Comparison of ENCODE assay signal across 6 cellular contexts in the genomic region with DNA sequence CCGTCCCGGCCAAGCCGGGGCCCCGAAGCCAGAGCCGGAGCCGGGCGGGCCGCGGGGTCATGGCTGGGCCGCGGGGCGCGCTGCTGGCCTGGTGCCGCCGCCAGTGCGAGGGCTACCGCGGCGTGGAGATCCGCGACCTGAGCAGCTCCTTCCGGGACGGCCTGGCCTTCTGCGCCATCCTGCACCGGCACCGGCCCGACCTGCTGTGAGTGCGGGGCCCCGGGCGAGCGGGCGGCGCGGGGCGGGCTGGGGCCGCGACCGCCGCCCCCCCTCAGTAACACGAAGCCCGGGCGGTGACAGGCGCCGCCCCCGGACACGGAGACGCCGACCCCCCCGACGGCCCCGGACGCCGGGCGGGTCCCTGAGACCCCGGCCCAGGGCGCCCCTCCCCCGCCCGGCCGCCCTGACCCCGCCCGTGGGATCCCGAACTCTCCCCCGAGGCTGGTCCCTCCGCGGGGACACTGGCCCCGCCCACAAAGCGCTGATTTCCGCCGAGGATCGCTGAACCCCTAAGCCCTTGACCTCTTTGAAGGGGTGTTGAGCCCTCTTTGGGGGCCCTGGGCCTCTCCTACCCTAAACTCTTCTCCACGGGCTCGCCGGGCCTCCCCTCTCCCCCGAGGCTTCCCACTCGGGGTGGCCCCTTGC. TPM values are rescaled to one million over a fixed set of nuclear protein-coding genes. Genes with fewer than 3 reads are reported as not detected.
DNase-seq lines count a peak whose midpoint lies in the region; ATAC-seq, FAIRE-seq and TF ChIP-seq lines count a peak whose summit lies in the region.

No MANE protein-coding gene starts in this region.

- no peak for TF ChIP-seq EP300 in GM12878 (IDR thresholded peaks at IDR 0.05; ENCODE audit: borderline replicate concordance in 1 of 2, control insufficient read depth in 1 of 2, low read depth in 2 of 2, low read length in 2 of 2)

- peak overlapping the region; percentile 75 for H3K9ac ChIP-seq in IMR-90 (ENCODE audit: low read depth, low read length)
- H3K9ac ChIP-seq in GM12878 (ENCODE audit: control insufficient read depth, insufficient read depth, low read length): peak overlapping the region; percentile 63

- CTCF ChIA-PET in IMR-90 (lab: Yijun Ruan, JAX): interaction anchor here (1.1 to 1.2 kb wide), 2 partner anchors 25 to 88 kb away, joined by 4 to 6 read pairs; no protein-coding TSS in a partner anchor
- CTCF ChIA-PET in GM12878 (lab: Yijun Ruan, JAX): interaction anchor here (0.8 to 2.3 kb wide), 8 partner anchors 8 to 272 kb away, joined by 3 to 19 read pairs (median 6); partner anchors contain the start of genes C22orf23 and POLR2F

- H3K14ac ChIP-seq in IMR-90 (replicated peaks; ENCODE audit: low read depth, low read length): peak overlapping the region; percentile 86

- no peak overlapping the region for H3K56ac ChIP-seq in IMR-90 (ENCODE audit: extremely low read depth, insufficient read depth, low read length)

- intact Hi-C loops in IMR-90 (cut with micrococcal nuclease) (no loop called here), GM12878 (cut with micrococcal nuclease; ENCODE audit: unreplicated experiment) (loop anchor here (2.0 to 5.0 kb wide), 2 partner anchors 28 to 61 kb away; no protein-coding TSS in a partner anchor)

- 1% methylated on average over 30 of the region's 75 CpGs; no CpG with 5 or more reads in 1 of the 2 experiments for WGBS in IMR-90 (ENCODE audit: extremely low coverage in 2 of 2, insufficient read length in 1 of 2), 2 experiments
- WGBS in GM12878 (ENCODE audit: insufficient coverage, insufficient replicate concordance, low lambda C conversion rate, missing lambda C conversion rate): 3% methylated on average over 43 of the region's 75 CpGs

- BruUV-seq in IMR-90 (replicated peaks; lab: Mats Ljungman, UMichigan) (no TSS peak), GM12878 (replicated peaks; lab: Mats Ljungman, UMichigan) (no TSS peak)

- peaks cover 2% of the 10 kb centered on the region; the same call in 1 of the 2 replicates for H3K79me2 ChIP-seq in GM12878 (ENCODE audit: control insufficient read depth, insufficient read depth, low read length)

- H4K5ac ChIP-seq in IMR-90 (ENCODE audit: low read depth, low read length): peak overlapping the region; percentile 52

- no peak overlapping the region for H2BK120ac ChIP-seq in IMR-90 (ENCODE audit: low read depth, low read length)

- peak overlapping the region; percentile 86 for H2AK5ac ChIP-seq in IMR-90 (ENCODE audit: low read depth, low read length)

- in situ Hi-C loops in IMR-90 (cut with MboI; ENCODE audit: low sequenced_read_pairs) (no loop called here), GM12878 (cut with MboI) (no loop called here)

- TF ChIP-seq CTCF in IMR-90 (conservative IDR thresholded peaks at IDR 0.05; ENCODE audit: low read depth, low read length) (no peak), GM12878 (IDR thresholded peaks at IDR 0.05 in 2 of 3, conservative IDR thresholded peaks at IDR 0.05 in 1 of 3; ENCODE audit: control insufficient read depth in 2 of 3, extremely low read depth in 1 of 3, insufficient read depth in 1 of 3, low read depth in 3 of 3, low read length in 3 of 3) (no peak)

- POLR2A ChIA-PET in IMR-90 (lab: Charles Lee; ENCODE audit: unreplicated experiment): interaction anchor here (0.6 to 0.7 kb wide), 2 partner anchors 48 to 84 kb away, joined by 3 to 14 read pairs; no protein-coding TSS in a partner anchor
- POLR2A ChIA-PET in GM12878 (lab: Charles Lee): interaction anchor here (0.6 to 2.8 kb wide), 6 partner anchors 10 to 1569 kb away, joined by 3 to 16 read pairs (median 4); partner anchors contain the start of genes EIF3L, LGALS1 and TST

- H3K9me3 Mint-ChIP-seq in natural killer cell treated with Interleukin-12 subunit alpha and Interleukin-12 subunit beta and Interleukin-15 and Interleukin-18, amount 100 ng/mL, for 72 hours: no peaks in the 10 kb centered on the region

- H2BK5ac ChIP-seq in IMR-90 (ENCODE audit: low read depth, low read length, poor library complexity, severe bottlenecking): peak overlapping the region; percentile 94

- peak overlapping the region; percentile 82 for H3K4ac ChIP-seq in IMR-90 (ENCODE audit: low read depth, low read length)

- H3K36me3 ChIP-seq in IMR-90 (ENCODE audit: control insufficient read depth, insufficient read depth, low read length) (no peaks in the 10 kb centered on the region), GM12878 (ENCODE audit: control insufficient read depth in 2 of 2, insufficient read depth in 2 of 2, low read length in 1 of 2) (no peaks in the 10 kb centered on the region)

- H3K27ac ChIP-seq in IMR-90 (ENCODE audit: insufficient read depth, low read length) (peak overlapping the region; percentile 80), GM12878 (ENCODE audit: control insufficient read depth, insufficient read depth) (peak overlapping the region; percentile 59; the same call in 1 of the 2 replicates)

- H3K4me1 ChIP-seq in IMR-90 (ENCODE audit: control insufficient read depth, insufficient read depth, low read length) (peaks cover 24% of the 10 kb centered on the region), GM12878 (ENCODE audit: control insufficient read depth, insufficient read depth, low read length) (no peaks in the 10 kb centered on the region)

- no peaks in the 10 kb centered on the region for H3K27me3 ChIP-seq in IMR-90 (ENCODE audit: control insufficient read depth, insufficient read depth, low read length)
- no peaks in the 10 kb centered on the region for H3K27me3 ChIP-seq in GM12878 (replicated peaks in 1 of 2; ENCODE audit: control insufficient read depth in 2 of 2, insufficient read depth in 2 of 2, low read length in 1 of 2)

- H3K27me3 Mint-ChIP-seq in natural killer cell treated with Interleukin-12 subunit alpha and Interleukin-12 subunit beta and Interleukin-15 and Interleukin-18, amount 100 ng/mL, for 72 hours: no peaks in the 10 kb centered on the region

- no peak overlapping the region for H3K18ac ChIP-seq in IMR-90 (ENCODE audit: low read depth, low read length)

- TF ChIP-seq POLR2A in IMR-90 (IDR thresholded peaks at IDR 0.05; ENCODE audit: low read depth, low read length): no peak; the same call in 1 of the 2 replicates
- TF ChIP-seq POLR2A in GM12878 (IDR thresholded peaks at IDR 0.05; ENCODE audit: low read depth, low read length): peak; percentile 66

- peak overlapping the region; percentile 13 to 59 for H3K27ac Mint-ChIP-seq in natural killer cell treated with Interleukin-12 subunit alpha and Interleukin-12 subunit beta and Interleukin-15 and Interleukin-18, amount 100 ng/mL, for 72 hours

- H2AK9ac ChIP-seq in IMR-90 (replicated peaks; ENCODE audit: low read depth, low read length, poor library complexity): peak overlapping the region; percentile 97

- dilution Hi-C loops in IMR-90 (cut with HindIII; ENCODE audit: low sequenced_read_pairs, unreplicated experiment): no loop called here

- peak overlapping the region; percentile 80 for H3K4me3 Mint-ChIP-seq in natural killer cell treated with Interleukin-12 subunit alpha and Interleukin-12 subunit beta and Interleukin-15 and Interleukin-18, amount 100 ng/mL, for 72 hours

- H3K4me1 Mint-ChIP-seq in natural killer cell treated with Interleukin-12 subunit alpha and Interleukin-12 subunit beta and Interleukin-15 and Interleukin-18, amount 100 ng/mL, for 72 hours (ENCODE audit: low read depth in 2 of 2): peaks cover 24 to 25% of the 10 kb centered on the region in 2 donors

- H2BK20ac ChIP-seq in IMR-90 (ENCODE audit: low read depth, low read length): no peak overlapping the region

- peak overlapping the region; percentile 95 for H2AFZ ChIP-seq in IMR-90 (replicated peaks; ENCODE audit: low read length, poor library complexity)
- H2AFZ ChIP-seq in GM12878 (ENCODE audit: control insufficient read depth, low read depth, low read length): peak overlapping the region; percentile 74

- H3K79me1 ChIP-seq in IMR-90 (ENCODE audit: low read depth in 1 of 2, low read length in 2 of 2): peaks cover 18 to 44% of the 10 kb centered on the region in 2 experiments

- SMC1A ChIA-PET in GM12878 (lab: Charles Lee; ENCODE audit: uncharacterized antibody, unreplicated experiment): interaction anchor here (0.8 to 1.9 kb wide), 3 partner anchors 9 to 59 kb away, joined by 3 to 11 read pairs (median 3); no protein-coding TSS in a partner anchor

- FAIRE-seq in GM12878 (lab: Jason Lieb, UNC) (peak; percentile 62), RCC 7860 (lab: Jason Lieb, UNC) (no peak)

- H2BK15ac ChIP-seq in IMR-90 (ENCODE audit: low read depth, low read length): no peak overlapping the region; the same call in 2 of the 3 replicates

- TF ChIP-seq RAD21 in IMR-90 (IDR thresholded peaks at IDR 0.05; ENCODE audit: low read length): no peak
- no peak for TF ChIP-seq RAD21 in GM12878 (IDR thresholded peaks at IDR 0.05; ENCODE audit: insufficient read depth, low read depth, low read length)

- peak overlapping the region in 1 of 2 experiments; percentile 81; a peak in 1 of 4 replicates for H4K8ac ChIP-seq in IMR-90 (ENCODE audit: low read depth in 2 of 2, low read length in 2 of 2)

- RAD21 ChIA-PET in GM12878 (lab: Charles Lee; ENCODE audit: unreplicated experiment): interaction anchor here (0.8 to 1.6 kb wide), 3 partner anchors 10 to 263 kb away, joined by 3 to 9 read pairs (median 5); no protein-coding TSS in a partner anchor

- peak overlapping the region; percentile 85 for H3K4me2 ChIP-seq in IMR-90 (ENCODE audit: low read depth, low read length)
- H3K4me2 ChIP-seq in GM12878 (ENCODE audit: control insufficient read depth, insufficient read depth): peak overlapping the region; percentile 94

- no peaks in the 10 kb centered on the region for H3K36me3 Mint-ChIP-seq in natural killer cell treated with Interleukin-12 subunit alpha and Interleukin-12 subunit beta and Interleukin-15 and Interleukin-18, amount 100 ng/mL, for 72 hours

- H3K23ac ChIP-seq in IMR-90 (ENCODE audit: low read depth, low read length): peak overlapping the region; percentile 39; the same call in 1 of the 2 replicates

- ATAC-seq in GM18868 (IDR thresholded peaks at IDR 0.05; ENCODE audit: unreplicated experiment): peak; percentile 21
- ATAC-seq in IMR-90 (ENCODE audit: low read depth): peak; percentile 16
- peak; percentile 53 for ATAC-seq in GM12878
- peak; percentile 46 for ATAC-seq in natural killer cell treated with Interleukin-12 subunit alpha and Interleukin-12 subunit beta and Interleukin-15 and Interleukin-18, amount 100 ng/mL, for 72 hours

- DNase-seq in IMR-90 (no peak), GM12878 (ENCODE audit: low read depth, low spot score) (no peak), RCC 7860 (ENCODE audit: low spot score) (no peak), NCI-H2107 (lab: John Stamatoyannopoulos, UW) (no peak)
- no peak for DNase-seq in natural killer cell treated with Interleukin-12 subunit alpha and Interleukin-12 subunit beta and Interleukin-15 and Interleukin-18, amount 100 ng/mL, for 72 hours (ENCODE audit: low spot score)

- H3K9me3 ChIP-seq in IMR-90 (ENCODE audit: control insufficient read depth, insufficient read depth, low read length): no peaks in the 10 kb centered on the region
- no peaks in the 10 kb centered on the region for H3K9me3 ChIP-seq in GM12878 (replicated peaks; ENCODE audit: control insufficient read depth, insufficient read depth, low read length)

- H4K20me1 ChIP-seq in IMR-90 (ENCODE audit: insufficient read depth, low read length) (peaks cover 35% of the 10 kb centered on the region), GM12878 (ENCODE audit: control insufficient read depth, insufficient read depth) (no peaks in the 10 kb centered on the region)

- peak overlapping the region; percentile 69 for H4K91ac ChIP-seq in IMR-90 (ENCODE audit: insufficient read depth, low read depth, low read length)

- H3K9me1 ChIP-seq in IMR-90 (ENCODE audit: insufficient read depth, low read length): peaks cover 30% of the 10 kb centered on the region

- H3K4me3 ChIP-seq in IMR-90 (ENCODE audit: insufficient read depth, low read depth, low read length): peak overlapping the region; percentile 97
- H3K4me3 ChIP-seq in GM12878: peak overlapping the region; percentile 85

RNA-seq across cellular contexts. Expression of gene MICALL1, which starts 0.4 kb away (rescaled TPM):
- total RNA-seq in IMR-90 (2012; rRNA removed): 12.2 and 12.4 TPM in 2 replicates
- polyA plus RNA-seq in IMR-90 (2012; rRNA removed): 22.3 and 25.3 TPM in 2 replicates
- polyA plus RNA-seq in IMR-90 (2012; cell fraction: cytosol; rRNA removed): 13.7 and 21.3 TPM in 2 replicates
- 20.4 and 54.3 TPM in 2 replicates for polyA plus RNA-seq in IMR-90 (2012; cell fraction: nucleus; rRNA removed; ENCODE audit: low replicate concordance)
- 17.2 and 20.1 TPM in 2 replicates for total RNA-seq in GM12878 (2013; cell fraction: nucleolus; rRNA removed)
- total RNA-seq in GM12878 (2014; rRNA removed): 11.6 and 15.0 TPM in 2 replicates
- total RNA-seq in GM12878 (2014; rRNA removed; fragmentation: Illumina TruSeq; extraction: Trizol): 8.6 and 8.8 TPM in 2 replicates
- total RNA-seq in GM12878 (2021): 26.0 and 30.7 TPM in 2 replicates
- 4.6 TPM for polyA plus RNA-seq in GM12878 (2011; ENCODE audit: low read depth)
- polyA plus RNA-seq in GM12878 (2011; rRNA removed): 3.4 and 6.3 TPM in 2 replicates
- polyA plus RNA-seq in GM12878 (2011; cell fraction: cytosol; rRNA removed): 9.6 and 12.2 TPM in 2 replicates
- polyA plus RNA-seq in GM12878 (2011; cell fraction: nucleus; rRNA removed): 12.7 and 20.2 TPM in 2 replicates
- polyA plus RNA-seq in GM12878 (2012): 6.8 and 9.8 TPM in 2 replicates
- 7.7 and 12.5 TPM in 2 replicates for polyA plus RNA-seq in GM12878 (2014; fragmentation: Illumina TruSeq; extraction: Trizol)
- 1 to 10 TPM in 1 of 2 experiments, under 1 TPM in 1; 0.72 to 2.0 TPM for polyA plus RNA-seq in GM12878 (2014; fragmentation: Nextera tagmentation; extraction: Ambion mirVana)
- polyA plus RNA-seq in GM12878 (2014; rRNA removed): 12.2 and 15.8 TPM in 2 replicates
- polyA plus RNA-seq in GM12878 (2016; fragmentation: Nextera tagmentation; extraction: Ambion mirVana): 1 to 10 TPM; 2.5 to 6.9 TPM
- polyA minus RNA-seq in GM12878 (2011; rRNA and poly(A)+ RNA removed): 8.4 and 21.8 TPM in 2 replicates
- 11.4 and 12.1 TPM in 2 replicates for polyA minus RNA-seq in GM12878 (2011; cell fraction: cytosol; rRNA and poly(A)+ RNA removed)
- 5.7 and 12.5 TPM in 2 replicates for polyA minus RNA-seq in GM12878 (2011; cell fraction: nucleus; rRNA and poly(A)+ RNA removed)
- total RNA-seq in natural killer cell treated with Interleukin-12 subunit alpha and Interleukin-12 subunit beta and Interleukin-15 and Interleukin-18, amount 100 ng/mL, for 72 hours: 10 to 100 TPM; 21.3 to 24.5 TPM

RNA-seq across cellular contexts. Expression of gene C22orf23, which starts 46.9 kb away (rescaled TPM):
- 0.28 and 0.54 TPM in 2 replicates for total RNA-seq in IMR-90 (2012; rRNA removed)
- polyA plus RNA-seq in IMR-90 (2012; rRNA removed): 0.39 and 0.50 TPM in 2 replicates
- 0.31 and 0.54 TPM in 2 replicates for polyA plus RNA-seq in IMR-90 (2012; cell fraction: cytosol; rRNA removed)
- polyA plus RNA-seq in IMR-90 (2012; cell fraction: nucleus; rRNA removed; ENCODE audit: low replicate concordance): 1.0 TPM in 2 replicates
- not detected in 2 replicates for total RNA-seq in GM12878 (2013; cell fraction: nucleolus; rRNA removed)
- 0.11 TPM in 1 of 2 replicates, not detected in the other for total RNA-seq in GM12878 (2014; rRNA removed)
- total RNA-seq in GM12878 (2014; rRNA removed; fragmentation: Illumina TruSeq; extraction: Trizol): 0.14 TPM in 1 of 2 replicates, not detected in the other
- not detected in 2 replicates for total RNA-seq in GM12878 (2021)
- polyA plus RNA-seq in GM12878 (2011; ENCODE audit: low read depth): not detected
- 0.10 and 0.17 TPM in 2 replicates for polyA plus RNA-seq in GM12878 (2011; rRNA removed)
- 0.06 and 0.10 TPM in 2 replicates for polyA plus RNA-seq in GM12878 (2011; cell fraction: cytosol; rRNA removed)
- polyA plus RNA-seq in GM12878 (2011; cell fraction: nucleus; rRNA removed): 0.07 and 0.21 TPM in 2 replicates
- polyA plus RNA-seq in GM12878 (2012): 0.18 and 0.24 TPM in 2 replicates
- 0.04 TPM in 1 of 2 replicates, not detected in the other for polyA plus RNA-seq in GM12878 (2014; fragmentation: Illumina TruSeq; extraction: Trizol)
- not detected for polyA plus RNA-seq in GM12878 (2014; fragmentation: Nextera tagmentation; extraction: Ambion mirVana)
- 0.11 TPM in 1 of 2 replicates, not detected in the other for polyA plus RNA-seq in GM12878 (2014; rRNA removed)
- polyA plus RNA-seq in GM12878 (2016; fragmentation: Nextera tagmentation; extraction: Ambion mirVana): under 1 TPM; 0.11 to 0.38 TPM
- polyA minus RNA-seq in GM12878 (2011; rRNA and poly(A)+ RNA removed): not detected in 2 replicates
- polyA minus RNA-seq in GM12878 (2011; cell fraction: cytosol; rRNA and poly(A)+ RNA removed): not detected in 2 replicates
- 0.24 TPM in 1 of 2 replicates, not detected in the other for polyA minus RNA-seq in GM12878 (2011; cell fraction: nucleus; rRNA and poly(A)+ RNA removed)
- under 1 TPM in 1 of 2 donors, not detected in 1; 0.33 TPM for total RNA-seq in natural killer cell treated with Interleukin-12 subunit alpha and Interleukin-12 subunit beta and Interleukin-15 and Interleukin-18, amount 100 ng/mL, for 72 hours

RNA-seq across cellular contexts. Expression of gene POLR2F, which starts 47.0 kb away (rescaled TPM):
- total RNA-seq in IMR-90 (2012; rRNA removed) (26.0 and 68.6 TPM in 2 replicates), GM12878 (2014; rRNA removed) (71.9 and 93.2 TPM in 2 replicates), GM12878 (2014; rRNA removed; fragmentation: Illumina TruSeq; extraction: Trizol) (70.3 and 78.3 TPM in 2 replicates), GM12878 (2021) (86.8 and 86.9 TPM in 2 replicates)
- polyA plus RNA-seq in IMR-90 (2012; rRNA removed) (147 and 180 TPM in 2 replicates), GM12878 (2011; rRNA removed) (67.4 and 90.7 TPM in 2 replicates), GM12878 (2014; fragmentation: Illumina TruSeq; extraction: Trizol) (23.2 and 86.8 TPM in 2 replicates), GM12878 (2014; fragmentation: Nextera tagmentation; extraction: Ambion mirVana) (100 to 1,000 TPM; 109 to 133 TPM), GM12878 (2014; rRNA removed) (165 and 203 TPM in 2 replicates), GM12878 (2016; fragmentation: Nextera tagmentation; extraction: Ambion mirVana) (100 to 1,000 TPM; 209 to 218 TPM)
- polyA plus RNA-seq in IMR-90 (2012; cell fraction: cytosol; rRNA removed): 113 and 116 TPM in 2 replicates
- polyA plus RNA-seq in IMR-90 (2012; cell fraction: nucleus; rRNA removed; ENCODE audit: low replicate concordance): 36.6 and 58.9 TPM in 2 replicates
- total RNA-seq in GM12878 (2013; cell fraction: nucleolus; rRNA removed): 33.4 and 34.0 TPM in 2 replicates
- polyA plus RNA-seq in GM12878 (2011; ENCODE audit: low read depth): 24.3 TPM
- 96.3 and 137 TPM in 2 replicates for polyA plus RNA-seq in GM12878 (2011; cell fraction: cytosol; rRNA removed)
- polyA plus RNA-seq in GM12878 (2011; cell fraction: nucleus; rRNA removed): 54.2 and 86.7 TPM in 2 replicates
- polyA plus RNA-seq in GM12878 (2012): 57.8 and 79.2 TPM in 2 replicates
- polyA minus RNA-seq in GM12878 (2011; rRNA and poly(A)+ RNA removed): 12.5 and 12.9 TPM in 2 replicates
- 12.1 and 14.2 TPM in 2 replicates for polyA minus RNA-seq in GM12878 (2011; cell fraction: cytosol; rRNA and poly(A)+ RNA removed)
- polyA minus RNA-seq in GM12878 (2011; cell fraction: nucleus; rRNA and poly(A)+ RNA removed): 4.1 and 10.6 TPM in 2 replicates
- total RNA-seq in natural killer cell treated with Interleukin-12 subunit alpha and Interleukin-12 subunit beta and Interleukin-15 and Interleukin-18, amount 100 ng/mL, for 72 hours: 10 to 100 TPM; 65.2 to 96.3 TPM

RNA-seq across cellular contexts. Expression of gene EIF3L, which starts 57.3 kb away (rescaled TPM):
- total RNA-seq in IMR-90 (2012; rRNA removed) (464 and 593 TPM in 2 replicates), GM12878 (2014; rRNA removed) (624 and 646 TPM in 2 replicates), GM12878 (2014; rRNA removed; fragmentation: Illumina TruSeq; extraction: Trizol) (493 and 525 TPM in 2 replicates), GM12878 (2021) (593 and 613 TPM in 2 replicates)
- polyA plus RNA-seq in IMR-90 (2012; rRNA removed) (354 and 391 TPM in 2 replicates), GM12878 (2011; rRNA removed) (1,037 and 1,269 TPM in 2 replicates), GM12878 (2014; fragmentation: Illumina TruSeq; extraction: Trizol) (783 and 881 TPM in 2 replicates), GM12878 (2014; fragmentation: Nextera tagmentation; extraction: Ambion mirVana) (100 to 1,000 TPM; 521 to 732 TPM), GM12878 (2014; rRNA removed) (613 and 643 TPM in 2 replicates), GM12878 (2016; fragmentation: Nextera tagmentation; extraction: Ambion mirVana) (100 to 1,000 TPM; 294 to 302 TPM)
- polyA plus RNA-seq in IMR-90 (2012; cell fraction: cytosol; rRNA removed): 183 and 246 TPM in 2 replicates
- 89.0 and 188 TPM in 2 replicates for polyA plus RNA-seq in IMR-90 (2012; cell fraction: nucleus; rRNA removed; ENCODE audit: low replicate concordance)
- 152 and 153 TPM in 2 replicates for total RNA-seq in GM12878 (2013; cell fraction: nucleolus; rRNA removed)
- polyA plus RNA-seq in GM12878 (2011; ENCODE audit: low read depth): 933 TPM
- 868 and 904 TPM in 2 replicates for polyA plus RNA-seq in GM12878 (2011; cell fraction: cytosol; rRNA removed)
- 244 and 332 TPM in 2 replicates for polyA plus RNA-seq in GM12878 (2011; cell fraction: nucleus; rRNA removed)
- polyA plus RNA-seq in GM12878 (2012): 1,002 and 1,217 TPM in 2 replicates
- 1,170 and 1,376 TPM in 2 replicates for polyA minus RNA-seq in GM12878 (2011; rRNA and poly(A)+ RNA removed)
- polyA minus RNA-seq in GM12878 (2011; cell fraction: cytosol; rRNA and poly(A)+ RNA removed): 183 and 194 TPM in 2 replicates
- polyA minus RNA-seq in GM12878 (2011; cell fraction: nucleus; rRNA and poly(A)+ RNA removed): 89.0 and 104 TPM in 2 replicates
- total RNA-seq in natural killer cell treated with Interleukin-12 subunit alpha and Interleukin-12 subunit beta and Interleukin-15 and Interleukin-18, amount 100 ng/mL, for 72 hours: 100 to 1,000 TPM; 271 to 340 TPM
